Comparison of ENCODE assay signal across 17 cellular contexts in the genomic region with DNA sequence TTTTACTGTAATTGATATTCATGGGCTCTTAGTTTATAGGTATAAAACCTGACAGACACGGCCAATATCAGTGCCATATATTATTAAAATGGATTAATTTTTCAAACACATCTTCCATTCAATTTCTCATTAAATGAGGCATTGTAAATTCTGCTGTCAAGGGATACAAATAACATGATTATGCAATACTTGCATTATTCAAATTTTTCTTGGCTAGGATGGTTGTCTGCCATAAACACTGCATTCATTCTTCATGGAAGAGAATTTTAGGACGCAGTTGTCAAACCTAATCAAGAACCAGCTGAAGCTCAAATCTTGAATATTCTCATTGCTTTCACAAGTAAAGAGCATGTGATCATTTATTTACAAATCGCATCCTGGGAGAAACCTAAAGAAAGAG.
DNase-seq lines count a peak whose midpoint lies in the region; ATAC-seq, FAIRE-seq and TF ChIP-seq lines count a peak whose summit lies in the region.
"Had no signal": no experiment of that assay in that cellular context is flagged by ENCODE, and none has a peak within 500 bp of the region (broad histone marks: within the 10 kb centered on the region; RNA-seq: fewer than 3 reads in every experiment).

No MANE protein-coding gene starts in this region.

- H4K91ac ChIP-seq in IMR-90 (ENCODE audit: insufficient read depth, low read depth, low read length): no peak overlapping the region

- H2BK20ac ChIP-seq in IMR-90 (ENCODE audit: low read depth, low read length): no peak overlapping the region

- dilution Hi-C loops in IMR-90 (cut with HindIII; ENCODE audit: low sequenced_read_pairs, unreplicated experiment): no loop called here

- H3K9ac ChIP-seq in IMR-90 (ENCODE audit: low read depth, low read length) (no peak overlapping the region), K562 (ENCODE audit: insufficient read depth in 1 of 2, low read depth in 2 of 2, low read length in 2 of 2) (no peak overlapping the region)

- H4K20me1 ChIP-seq in IMR-90 (ENCODE audit: insufficient read depth, low read length) (no peaks in the 10 kb centered on the region), K562 (replicated peaks; ENCODE audit: control insufficient read depth, insufficient read depth, low read length) (no peaks in the 10 kb centered on the region)

- no peak overlapping the region for H2BK120ac ChIP-seq in IMR-90 (ENCODE audit: low read depth, low read length)

- intact Hi-C loops in IMR-90 (cut with micrococcal nuclease) (no loop called here), K562 (cut with micrococcal nuclease) (no loop called here), A673 (cut with micrococcal nuclease; ENCODE audit: unreplicated experiment) (no loop called here)

- in situ Hi-C loops in IMR-90 (cut with MboI; ENCODE audit: low sequenced_read_pairs): no loop called here
- in situ Hi-C loops in K562 (cut with MboI): no loop called here

- H2BK5ac ChIP-seq in IMR-90 (ENCODE audit: low read depth, low read length, poor library complexity, severe bottlenecking): no peak overlapping the region

- no peaks in the 10 kb centered on the region for H3K27me3 Mint-ChIP-seq in osteocyte (ENCODE audit: unreplicated experiment)

- CTCF ChIA-PET in IMR-90 (lab: Yijun Ruan, JAX): no interaction called here
- CTCF ChIA-PET in K562 (lab: Yijun Ruan, JAX; ENCODE audit: low intra/inter-chr PET ratio): no interaction called here
- CTCF ChIA-PET in A673 (lab: Charles Lee): no interaction called here

- H3K27me3 ChIP-seq in IMR-90 (ENCODE audit: control insufficient read depth, insufficient read depth, low read length) (no peaks in the 10 kb centered on the region; the same call in 1 of the 2 replicates), K562 (ENCODE audit: control insufficient read depth in 2 of 2, insufficient read depth in 2 of 2, low read length in 2 of 2) (no peaks in the 10 kb centered on the region), A673 (replicated peaks; ENCODE audit: insufficient read depth, low read depth, low read length, poor library complexity) (no peaks in the 10 kb centered on the region)

- H3K4me3 Mint-ChIP-seq in osteocyte (ENCODE audit: unreplicated experiment): no peak overlapping the region
- H3K4me3 Mint-ChIP-seq: CD4-positive, alpha-beta T cell; H9 had no signal

- no peak overlapping the region for H2BK15ac ChIP-seq in IMR-90 (ENCODE audit: low read depth, low read length)

- TF ChIP-seq POLR2A in IMR-90 (IDR thresholded peaks at IDR 0.05; ENCODE audit: low read depth, low read length) (no peak), K562 (conservative IDR thresholded peaks at IDR 0.05) (no peak)

- H4K8ac ChIP-seq in IMR-90 (ENCODE audit: low read depth in 2 of 2, low read length in 2 of 2): no peak overlapping the region

- no peak for TF ChIP-seq EP300 in K562 (IDR thresholded peaks at IDR 0.05; ENCODE audit: low read length)

- H3K79me2 ChIP-seq in K562 (ENCODE audit: control insufficient read depth, insufficient read depth, low read length): no peaks in the 10 kb centered on the region

- no peak overlapping the region for H2AK5ac ChIP-seq in IMR-90 (ENCODE audit: low read depth, low read length)

- BruUV-seq in IMR-90 (replicated peaks; lab: Mats Ljungman, UMichigan) (no TSS peak), K562 (replicated peaks; lab: Mats Ljungman, UMichigan) (no TSS peak), A673 (replicated peaks; lab: Mats Ljungman, UMichigan) (no TSS peak)

- H3K36me3 ChIP-seq in IMR-90 (ENCODE audit: control insufficient read depth, insufficient read depth, low read length) (no peaks in the 10 kb centered on the region), K562 (ENCODE audit: control insufficient read depth, insufficient read depth, low read length) (no peaks in the 10 kb centered on the region), A673 (ENCODE audit: insufficient read depth, low read length, poor library complexity, severe bottlenecking) (no peaks in the 10 kb centered on the region)

- H3K9me3 ChIP-seq in IMR-90 (ENCODE audit: control insufficient read depth, insufficient read depth, low read length) (no peaks in the 10 kb centered on the region), K562 (replicated peaks; ENCODE audit: control insufficient read depth, insufficient read depth, low read depth, low read length) (0 out of 2 replicates have a peak, but pooled peaks cover 4% of the 10 kb centered on the region), A673 (ENCODE audit: low read depth, low read length, poor library complexity, severe bottlenecking) (peaks cover 6% of the 10 kb centered on the region)
- H3K9me3 ChIP-seq: Caco-2 had no signal

- no peaks in the 10 kb centered on the region for H3K9me3 Mint-ChIP-seq in osteocyte (ENCODE audit: unreplicated experiment)
- H3K9me3 Mint-ChIP-seq: H9 had no signal

- no CpG with 5 or more reads among the region's 3 CpGs for WGBS in IMR-90 (ENCODE audit: extremely low coverage in 2 of 2, insufficient read length in 1 of 2), 2 experiments
- WGBS in K562 (ENCODE audit: insufficient coverage, low coverage, missing lambda C conversion rate): 2% methylated on average over 3 of the region's 3 CpGs

- no peak for TF ChIP-seq CTCF in IMR-90 (conservative IDR thresholded peaks at IDR 0.05; ENCODE audit: low read depth, low read length)
- no peak for TF ChIP-seq CTCF in K562 (IDR thresholded peaks at IDR 0.05 in 2 of 3, conservative IDR thresholded peaks at IDR 0.05 in 1 of 3; ENCODE audit: insufficient read depth in 2 of 3, low read depth in 1 of 3, low read length in 3 of 3)
- TF ChIP-seq CTCF in fibroblast of pulmonary artery (IDR thresholded peaks at IDR 0.05; ENCODE audit: low read length, missing control alignments): no peak
- no peak for TF ChIP-seq CTCF in osteocyte (IDR thresholded peaks at IDR 0.05)
- TF ChIP-seq CTCF in A673 (conservative IDR thresholded peaks at IDR 0.05; ENCODE audit: low read depth, low read length): no peak

- peaks cover 1% of the 10 kb centered on the region for H3K9me1 ChIP-seq in IMR-90 (ENCODE audit: insufficient read depth, low read length)
- no peaks in the 10 kb centered on the region for H3K9me1 ChIP-seq in K562 (ENCODE audit: control insufficient read depth, insufficient read depth, low read length)

- DNase-seq in IMR-90 (no peak), K562 (ENCODE audit: extremely low read depth in 1 of 4, low spot score in 3 of 4) (no peak), fibroblast of pulmonary artery (ENCODE audit: low read depth) (peak; percentile 44), osteocyte (ENCODE audit: extremely low spot score, unreplicated experiment) (no peak), A673 (ENCODE audit: low spot score) (no peak)
- no peak for DNase-seq in stimulated activated CD4-positive, alpha-beta T cell treated with anti-CD3 and anti-CD28 coated beads, Interleukin-4, amount 100 ng/mL, for 24 hours
- DNase-seq: AML-193; Caco-2; CD4-positive, alpha-beta T cell; DMS153; DMS79; GDM1; GOT3; H9 had no signal

- H2AFZ ChIP-seq in IMR-90 (replicated peaks; ENCODE audit: low read length, poor library complexity) (no peak overlapping the region), K562 (ENCODE audit: low read depth, low read length) (no peak overlapping the region)

- no peak overlapping the region for H3K4ac ChIP-seq in IMR-90 (ENCODE audit: low read depth, low read length)

- no peaks in the 10 kb centered on the region for H3K36me3 Mint-ChIP-seq in osteocyte (ENCODE audit: unreplicated experiment)

- H3K4me1 ChIP-seq in IMR-90 (ENCODE audit: control insufficient read depth, insufficient read depth, low read length): peaks cover 4% of the 10 kb centered on the region
- no peaks in the 10 kb centered on the region for H3K4me1 ChIP-seq in K562 (replicated peaks in 1 of 2; ENCODE audit: control insufficient read depth in 2 of 2, insufficient read depth in 2 of 2, low read length in 2 of 2)
- peaks cover 39% of the 10 kb centered on the region for H3K4me1 ChIP-seq in A673 (ENCODE audit: insufficient read depth, low read length, poor library complexity, severe bottlenecking)

- H3K23ac ChIP-seq in IMR-90 (ENCODE audit: low read depth, low read length): no peak overlapping the region

- H3K79me1 ChIP-seq in IMR-90 (ENCODE audit: low read depth in 1 of 2, low read length in 2 of 2): no peaks in the 10 kb centered on the region

- no peaks in the 10 kb centered on the region for H3K4me1 Mint-ChIP-seq in osteocyte (ENCODE audit: unreplicated experiment)

- H2AK9ac ChIP-seq in IMR-90 (replicated peaks; ENCODE audit: low read depth, low read length, poor library complexity): no peak overlapping the region

- no peak overlapping the region for H3K14ac ChIP-seq in IMR-90 (replicated peaks; ENCODE audit: low read depth, low read length)

- FAIRE-seq in K562 (lab: Jason Lieb, UNC): no peak
- FAIRE-seq: D721Med, HTR-8/SVneo had no signal

- no peak overlapping the region for H3K56ac ChIP-seq in IMR-90 (ENCODE audit: extremely low read depth, insufficient read depth, low read length)

- H3K18ac ChIP-seq in IMR-90 (ENCODE audit: low read depth, low read length): no peak overlapping the region

- H3K4me2 ChIP-seq in IMR-90 (ENCODE audit: low read depth, low read length) (no peak overlapping the region), K562 (ENCODE audit: insufficient read depth, low read length) (no peak overlapping the region)

- H3K4me3 ChIP-seq in IMR-90 (ENCODE audit: insufficient read depth, low read depth, low read length) (no peak overlapping the region), K562 (no peak overlapping the region), fibroblast of pulmonary artery (replicated peaks; ENCODE audit: low read depth, low read length) (no peak overlapping the region), A673 (ENCODE audit: low read depth, low read length, poor library complexity, severe bottlenecking) (no peak overlapping the region)

- no peak for ATAC-seq in IMR-90 (ENCODE audit: low read depth)
- ATAC-seq in K562: no peak

- TF ChIP-seq RAD21 in IMR-90 (IDR thresholded peaks at IDR 0.05; ENCODE audit: low read length) (no peak), K562 (CRISPR knock-in tag; conservative IDR thresholded peaks at IDR 0.05 in 1 of 2, IDR thresholded peaks at IDR 0.05 in 1 of 2) (no peak)

- no peak overlapping the region for H3K27ac ChIP-seq in IMR-90 (ENCODE audit: insufficient read depth, low read length)
- no peak overlapping the region for H3K27ac ChIP-seq in K562 (ENCODE audit: extremely low read depth, low read depth, low read length)
- no peak overlapping the region for H3K27ac ChIP-seq in A673 (ENCODE audit: low read depth, low read length, poor library complexity, severe bottlenecking)
- H3K27ac ChIP-seq: C4-2B had no signal

- no peak overlapping the region for H4K5ac ChIP-seq in IMR-90 (ENCODE audit: low read depth, low read length)

- POLR2A ChIA-PET in IMR-90 (lab: Charles Lee; ENCODE audit: unreplicated experiment) (no interaction called here), K562 (lab: Yijun Ruan, JAX) (no interaction called here), A673 (lab: Charles Lee; ENCODE audit: low non-redundant PET) (no interaction called here)

- no peak overlapping the region for H3K27ac Mint-ChIP-seq in osteocyte (ENCODE audit: unreplicated experiment)
- H3K27ac Mint-ChIP-seq: CD4-positive, alpha-beta T cell; H9 had no signal

TF ChIP-seq in IMR-90, 13 proteins besides CTCF, POLR2A, EP300 and RAD21:
- TF ChIP-seq CHD1 (IDR thresholded peaks at IDR 0.05; ENCODE audit: low read depth, low read length) (no peak), CEBPB (IDR thresholded peaks at IDR 0.05; ENCODE audit: low read depth, low read length) (peak; percentile 83)

TF ChIP-seq in K562, 482 proteins besides CTCF, POLR2A, EP300 and RAD21 (continues in another document):
- 0 out of 2 replicates have a peak, but pooled peaks have one; percentile 11 for TF ChIP-seq CEBPB (tag; IDR thresholded peaks at IDR 0.05)
